Comparison of ENCODE assay signal across 9 cellular contexts in genomic region chr16:10531582-10531981, GRCh38. TPM values are rescaled to one million over a fixed set of nuclear protein-coding genes. Genes with fewer than 3 reads are reported as not detected.
"Had no signal": no experiment of that assay in that cellular context is flagged by ENCODE, and none has a peak within 500 bp of the region (broad histone marks: within the 10 kb centered on the region; RNA-seq: fewer than 3 reads in every experiment).

No MANE protein-coding gene starts in this region.

- FAIRE-seq: H1, H54, HTR-8/SVneo had no signal

- H3K9me3 Mint-ChIP-seq: GM23338, H9, HFFc6, IgD-negative memory B cell had no signal

- H3K4me3 Mint-ChIP-seq: GM23338, H9, HFFc6, IgD-negative memory B cell had no signal

- H3K4me1 Mint-ChIP-seq: GM23338, H9, IgD-negative memory B cell had no signal

- H3K4me3 ChIP-seq: GM23338 had no signal

- H3K27ac Mint-ChIP-seq: GM23338, HFFc6, IgD-negative memory B cell had no signal

- H2AFZ ChIP-seq: GM23338 had no signal

- ATAC-seq: GM23338 had no signal

- DNase-seq: H9, HCEC 1CT, HFFc6, KG1 had no signal

- H3K36me3 Mint-ChIP-seq: IgD-negative memory B cell had no signal

- H3K4me2 ChIP-seq: GM23338 had no signal

RNA-seq across cellular contexts. Expression of gene EMP2, which starts 48.8 kb away (rescaled TPM):
- polyA plus RNA-seq: IgD-negative memory B cell had no signal
